1 cellular context compared by ENCODE assay signal in genomic region chr1:71002706-71003105, GRCh38.
TF ChIP-seq lines count a peak whose summit lies in the region.

No MANE protein-coding gene starts in this region.

TF ChIP-seq in K562, 482 proteins besides CTCF, POLR2A, EP300 and RAD21 (continued from another document):
- TF ChIP-seq ZBTB8A (IDR thresholded peaks at IDR 0.05; ENCODE audit: partially characterized antibody) (no peak), MAFG (tag; conservative IDR thresholded peaks at IDR 0.05) (0 out of 2 replicates have a peak, but pooled peaks have one; percentile 34), KDM2B (CRISPR knock-in tag; IDR thresholded peaks at IDR 0.05) (no peak)
